Comparison of ENCODE assay signal across 20 cellular contexts in genomic region chr11:111336062-111336461, GRCh38. TPM values are rescaled to one million over a fixed set of nuclear protein-coding genes. Genes with fewer than 3 reads are reported as not detected.
A peak's percentile ranks its signal among the peaks of the same experiment; 100 is the strongest.
DNase-seq lines count a peak whose midpoint lies in the region; TF ChIP-seq lines count a peak whose summit lies in the region.
"Had no signal": no experiment of that assay in that cellular context is flagged by ENCODE, and none has a peak within 500 bp of the region (broad histone marks: within the 10 kb centered on the region; RNA-seq: fewer than 3 reads in every experiment).

No MANE protein-coding gene starts in this region.

- H3K9me2 ChIP-seq in hepatocyte (replicated peaks; ENCODE audit: insufficient read depth), result no peaks in the 10 kb centered on the region
- no peaks in the 10 kb centered on the region for H3K9me2 ChIP-seq in MM.1S (replicated peaks; ENCODE audit: insufficient read depth, low read length)

- H3K27ac ChIP-seq in hepatocyte (peak overlapping the region; percentile 65), suprapubic skin (no peak overlapping the region), MM.1S (ENCODE audit: low read length) (no peak overlapping the region)
- H3K27ac ChIP-seq: HL-60, RWPE1 had no signal

- H3K79me2 ChIP-seq in hepatocyte (no peaks in the 10 kb centered on the region), MM.1S (ENCODE audit: low read length) (no peaks in the 10 kb centered on the region)

- WGBS in hepatocyte (ENCODE audit: low lambda C conversion rate, missing lambda C conversion rate), result 67% methylated on average over 4 of the region's 4 CpGs
- 87% methylated on average over 4 of the region's 4 CpGs for WGBS in suprapubic skin

- H3K4me2 ChIP-seq in hepatocyte (peak overlapping the region; percentile 40), MM.1S (ENCODE audit: low read depth, low read length) (no peak overlapping the region)

- TF ChIP-seq POLR2A in suprapubic skin (IDR thresholded peaks at IDR 0.05), result no peak

- H4K20me1 ChIP-seq in hepatocyte (ENCODE audit: insufficient read depth, poor library complexity, severe bottlenecking) (no peaks in the 10 kb centered on the region), MM.1S (ENCODE audit: insufficient read depth, low read length) (no peaks in the 10 kb centered on the region)

- peaks cover 41% of the 10 kb centered on the region for H3K4me1 ChIP-seq in hepatocyte (ENCODE audit: insufficient read depth)
- peaks cover 19% of the 10 kb centered on the region for H3K4me1 ChIP-seq in suprapubic skin
- no peaks in the 10 kb centered on the region for H3K4me1 ChIP-seq in MM.1S (ENCODE audit: low read length)

- H2AFZ ChIP-seq in hepatocyte (no peak overlapping the region), MM.1S (ENCODE audit: low read length) (no peak overlapping the region)

- H3K27me3 ChIP-seq in hepatocyte, result no peaks in the 10 kb centered on the region
- no peaks in the 10 kb centered on the region for H3K27me3 ChIP-seq in suprapubic skin
- no peaks in the 10 kb centered on the region for H3K27me3 ChIP-seq in MM.1S (replicated peaks; ENCODE audit: insufficient read depth, low read length)

- no peak overlapping the region for H3K9ac ChIP-seq in MM.1S (ENCODE audit: low read length)

- H3K9me3 ChIP-seq in hepatocyte (ENCODE audit: low read depth) (no peaks in the 10 kb centered on the region), suprapubic skin (no peaks in the 10 kb centered on the region), MM.1S (replicated peaks; ENCODE audit: insufficient read depth, low read length) (no peaks in the 10 kb centered on the region)

- H3K36me3 ChIP-seq in hepatocyte (replicated peaks; ENCODE audit: insufficient read depth, low read depth) (no peaks in the 10 kb centered on the region), suprapubic skin (no peaks in the 10 kb centered on the region), MM.1S (replicated peaks; ENCODE audit: insufficient read depth, low read length) (no peaks in the 10 kb centered on the region)

- no peak for TF ChIP-seq EP300 in suprapubic skin (IDR thresholded peaks at IDR 0.05)

- no peaks in the 10 kb centered on the region for H3F3A ChIP-seq in MM.1S (ENCODE audit: insufficient read depth, low read length)

- TF ChIP-seq CTCF in hepatocyte (IDR thresholded peaks at IDR 0.05; ENCODE audit: poor library complexity), result no peak
- no peak for TF ChIP-seq CTCF in suprapubic skin (IDR thresholded peaks at IDR 0.05)
- TF ChIP-seq CTCF in MM.1S (IDR thresholded peaks at IDR 0.05; ENCODE audit: low read length), result no peak

- H3K4me3 ChIP-seq in hepatocyte (no peak overlapping the region), suprapubic skin (no peak overlapping the region), MM.1S (ENCODE audit: low read length) (no peak overlapping the region)

- DNase-seq in DMS 273 (lab: John Stamatoyannopoulos, UW; ENCODE audit: unreplicated experiment) (peak; percentile 9), DMS 273 treated with DMSO at 0.1 percent for 48 hours (lab: John Stamatoyannopoulos, UW) (no peak), NCI-H526 treated with DMSO at 0.1 percent for 48 hours (lab: John Stamatoyannopoulos, UW) (peak; percentile 93), hepatocyte (ENCODE audit: low spot score) (no peak), suprapubic skin (ENCODE audit: low spot score in 2 of 2) (no peak), MM.1S (no peak), dedifferentiated amniotic fluid mesenchymal stem cell (ENCODE audit: extremely low spot score) (no peak)
- DNase-seq: 8988T; CD4-positive, alpha-beta T cell; GF-D8; MV-4-11; NCI-H1105; NCI-H1436 treated with DMSO at 0.1 percent for 48 hours; NCI-H1930; NCI-H524 treated with DMSO at 0.1 percent for 48 hours; SHP77 had no signal

RNA-seq across cellular contexts. Expression of gene POU2AF3, which starts 37.7 kb away (rescaled TPM):
- total RNA-seq in hepatocyte, result 2.5 and 3.6 TPM in 2 replicates
- 3.0 and 9.9 TPM in 2 replicates for polyA plus RNA-seq in hepatocyte
- under 1 TPM in 1 of 4 donors, not detected in 3; 0.89 TPM for total RNA-seq in suprapubic skin
- total RNA-seq: CD4-positive, alpha-beta T cell; SK-MEL-5 had no signal
- polyA plus RNA-seq: BJ had no signal

RNA-seq across cellular contexts. Expression of gene POU2AF1, which starts 43.0 kb away (rescaled TPM):
- 0.08 and 0.23 TPM in 2 replicates for total RNA-seq in hepatocyte
- 0.06 TPM in 1 of 2 replicates, not detected in the other for polyA plus RNA-seq in hepatocyte
- not detected for total RNA-seq in suprapubic skin
- total RNA-seq: SK-MEL-5 had no signal
- polyA plus RNA-seq: BJ had no signal

Comparison
In these comparisons a context has a peak if more than half of its experiments do, and no peak if none do; other contexts are left out.
1. DNase-seq: peak in DMS 273 (single experiment) and NCI-H526 treated with DMSO at 0.1 percent for 48 hours (single experiment); none in DMS 273 treated with DMSO at 0.1 percent for 48 hours (single experiment), hepatocyte (single experiment), suprapubic skin (0 of 2), MM.1S (single experiment) and dedifferentiated amniotic fluid mesenchymal stem cell (single experiment).